1 cellular context compared by ENCODE assay signal in genomic region chrX:139932901-139933796, GRCh38.
TF ChIP-seq lines count a peak whose summit lies in the region.

Gene ATP11C, minus strand, starts transcription at chrX:139933053. Its CDS starts 1,011 bp downstream, at chrX:139932042.

TF ChIP-seq in HEK293, 187 proteins besides CTCF, POLR2A, EP300 and RAD21 (continued from another document):
- TF ChIP-seq, protein P1, sequence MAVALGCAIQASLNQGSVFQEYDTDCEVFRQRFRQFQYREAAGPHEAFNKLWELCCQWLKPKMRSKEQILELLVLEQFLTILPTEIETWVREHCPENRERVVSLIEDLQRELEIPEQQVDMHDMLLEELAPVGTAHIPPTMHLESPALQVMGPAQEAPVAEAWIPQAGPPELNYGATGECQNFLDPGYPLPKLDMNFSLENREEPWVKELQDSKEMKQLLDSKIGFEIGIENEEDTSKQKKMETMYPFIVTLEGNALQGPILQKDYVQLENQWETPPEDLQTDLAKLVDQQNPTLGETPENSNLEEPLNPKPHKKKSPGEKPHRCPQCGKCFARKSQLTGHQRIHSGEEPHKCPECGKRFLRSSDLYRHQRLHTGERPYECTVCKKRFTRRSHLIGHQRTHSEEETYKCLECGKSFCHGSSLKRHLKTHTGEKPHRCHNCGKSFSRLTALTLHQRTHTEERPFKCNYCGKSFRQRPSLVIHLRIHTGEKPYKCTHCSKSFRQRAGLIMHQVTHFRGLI (tag by site-specific recombination; IDR thresholded peaks at IDR 0.05): no peak
- TF ChIP-seq IKZF3 (tag by site-specific recombination; IDR thresholded peaks at IDR 0.05) (no peak), ZNF266 (tag by site-specific recombination; IDR thresholded peaks at IDR 0.05; ENCODE audit: low read depth) (no peak), ZNF155 (tag by site-specific recombination; IDR thresholded peaks at IDR 0.05) (no peak), ZNF660 (tag by site-specific recombination; IDR thresholded peaks at IDR 0.05) (peak; percentile 17; the same call in 1 of the 2 replicates), ZNF184 (tag by site-specific recombination; IDR thresholded peaks at IDR 0.05) (no peak), ZNF791 (tag by site-specific recombination; IDR thresholded peaks at IDR 0.05) (no peak), GLIS2 (tag by site-specific recombination; IDR thresholded peaks at IDR 0.05) (0 out of 2 replicates have a peak, but pooled peaks have one; percentile 11)
